In the genomic region with DNA sequence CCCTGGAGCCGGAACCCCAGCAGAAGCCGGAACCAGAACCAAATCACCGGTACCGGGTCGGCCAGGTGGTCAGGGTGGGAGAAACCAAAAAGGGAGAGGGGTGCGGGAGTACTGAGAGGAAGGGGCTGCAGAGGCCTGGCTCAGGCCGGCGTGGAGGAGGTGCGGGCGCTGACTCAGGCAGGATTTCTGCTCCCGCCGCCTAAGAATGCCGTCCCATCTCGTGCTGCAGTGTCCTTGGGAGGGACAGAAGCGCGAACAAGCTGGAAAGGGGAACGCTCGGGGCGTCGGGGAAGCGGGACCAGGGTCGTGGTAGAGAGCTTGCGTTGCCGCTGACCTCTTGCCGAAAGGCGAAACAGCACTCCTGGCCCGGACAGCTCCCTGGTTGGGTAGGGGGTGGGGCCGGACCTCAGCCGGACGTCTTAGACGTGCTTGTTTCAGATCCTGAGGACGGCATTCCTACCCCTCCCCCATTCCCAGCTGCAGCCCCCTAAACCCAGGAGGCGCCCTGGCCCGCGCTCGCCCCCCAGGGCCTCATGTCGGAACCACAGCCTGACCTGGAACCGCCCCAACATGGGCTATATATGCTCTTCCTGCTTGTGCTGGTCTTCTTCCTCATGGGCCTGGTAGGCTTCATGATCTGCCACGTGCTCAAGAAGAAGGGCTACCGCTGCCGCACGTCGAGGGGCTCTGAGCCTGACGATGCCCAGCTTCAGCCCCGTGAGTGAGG, we compare ENCODE assay signal across 8 cellular contexts. TPM values are rescaled to one million over a fixed set of nuclear protein-coding genes. Genes with fewer than 3 reads are reported as not detected.
DNase-seq lines count a peak whose midpoint lies in the region; ATAC-seq and TF ChIP-seq lines count a peak whose summit lies in the region.

No MANE protein-coding gene starts in this region.

- peak; percentile 47 for TF ChIP-seq CTCF in CD8-positive, alpha-beta T cell (IDR thresholded peaks at IDR 0.05)
- TF ChIP-seq CTCF in NB4 (IDR thresholded peaks at IDR 0.05; ENCODE audit: low read depth, low read length): no peak
- TF ChIP-seq CTCF in lower lobe of right lung (IDR thresholded peaks at IDR 0.05): peak; percentile 37

- H3K4me1 ChIP-seq in CD8-positive, alpha-beta T cell (ENCODE audit: insufficient read depth, low read length): peaks cover 28% of the 10 kb centered on the region
- H3K4me1 ChIP-seq in duodenal mucosa (ENCODE audit: control insufficient read depth in 1 of 2, insufficient read depth in 2 of 2, low read length in 2 of 2): peaks cover 16 to 34% of the 10 kb centered on the region in 2 donors
- H3K4me1 ChIP-seq in lower lobe of right lung: peaks cover 37% of the 10 kb centered on the region

- CTCF ChIA-PET in CD8-positive, alpha-beta T cell (lab: Charles Lee): interaction anchor here (0.5 to 8.9 kb wide), 14 partner anchors 11 to 323 kb away, joined by 3 to 95 read pairs (median 6); a partner anchor contains a TSS
- CTCF ChIA-PET in activated CD4-positive, alpha-beta T cell treated with anti-CD3 and anti-CD28 coated beads, Interleukin-2, amount 10 ng/mL, durations not matched to agents 7 days and 5 days (lab: Charles Lee): interaction anchor here (0.6 to 17.2 kb wide), 15 partner anchors 9 to 1366 kb away, joined by 3 to 318 read pairs (median 6); a partner anchor contains a TSS

- POLR2A ChIA-PET in CD8-positive, alpha-beta T cell (lab: Charles Lee): interaction anchor here (0.6 to 3.9 kb wide), 9 partner anchors 12 to 318 kb away, joined by 3 to 68 read pairs (median 4); a partner anchor contains a TSS
- POLR2A ChIA-PET in activated CD4-positive, alpha-beta T cell treated with anti-CD3 and anti-CD28 coated beads, Interleukin-2, amount 10 ng/mL, durations not matched to agents 7 days and 5 days (lab: Charles Lee): interaction anchor here (0.6 kb wide), 1 partner anchor 1115 kb away, joined by 3 read pairs; no protein-coding TSS in a partner anchor

- H3K4me3 ChIP-seq in CD8-positive, alpha-beta T cell (ENCODE audit: low read depth, low read length): peak overlapping the region; percentile 99
- peak overlapping the region; percentile 56 for H3K4me3 ChIP-seq in NB4 (ENCODE audit: low read depth, low read length)
- peak overlapping the region; percentile 91 to 98 for H3K4me3 ChIP-seq in duodenal mucosa (ENCODE audit: low read depth in 1 of 2, low read length in 2 of 2)
- H3K4me3 ChIP-seq in lower lobe of right lung: peak overlapping the region; percentile 92

- peak overlapping the region; percentile 89 for H3K27ac Mint-ChIP-seq in CD8-positive, alpha-beta T cell
- peak overlapping the region; percentile 90 for H3K27ac Mint-ChIP-seq in activated CD4-positive, alpha-beta T cell treated with anti-CD3 and anti-CD28 coated beads, Interleukin-2, amount 10 ng/mL, durations not matched to agents 7 days and 5 days

- H3K4me1 Mint-ChIP-seq in CD8-positive, alpha-beta T cell (ENCODE audit: low read depth): peaks cover 40% of the 10 kb centered on the region
- peaks cover 54% of the 10 kb centered on the region for H3K4me1 Mint-ChIP-seq in activated CD4-positive, alpha-beta T cell treated with anti-CD3 and anti-CD28 coated beads, Interleukin-2, amount 10 ng/mL, durations not matched to agents 7 days and 5 days

- no peaks in the 10 kb centered on the region for H3K27me3 Mint-ChIP-seq in CD8-positive, alpha-beta T cell (ENCODE audit: low read depth)
- H3K27me3 Mint-ChIP-seq in activated CD4-positive, alpha-beta T cell treated with anti-CD3 and anti-CD28 coated beads, Interleukin-2, amount 10 ng/mL, durations not matched to agents 7 days and 5 days: no peaks in the 10 kb centered on the region

- TF ChIP-seq POLR2A in NB4 (IDR thresholded peaks at IDR 0.05; ENCODE audit: extremely low read depth, insufficient read length): no peak

- no peaks in the 10 kb centered on the region for H3K27me3 ChIP-seq in CD8-positive, alpha-beta T cell (ENCODE audit: insufficient read depth, low read length)
- H3K27me3 ChIP-seq in duodenal mucosa (ENCODE audit: control insufficient read depth in 1 of 2, insufficient read depth in 2 of 2, low read length in 2 of 2) (no peaks in the 10 kb centered on the region), lower lobe of right lung (ENCODE audit: low read depth) (no peaks in the 10 kb centered on the region)

- H3K36me3 Mint-ChIP-seq in CD8-positive, alpha-beta T cell: peaks cover 38% of the 10 kb centered on the region
- peaks cover 20% of the 10 kb centered on the region for H3K36me3 Mint-ChIP-seq in activated CD4-positive, alpha-beta T cell treated with anti-CD3 and anti-CD28 coated beads, Interleukin-2, amount 10 ng/mL, durations not matched to agents 7 days and 5 days (ENCODE audit: low read depth)

- DNase-seq in CD8-positive, alpha-beta T cell: peak; percentile 32 to 79 (median 60)
- peak; percentile 66 for DNase-seq in NB4 (ENCODE audit: low read depth)
- peak; percentile 61 for DNase-seq in activated CD4-positive, alpha-beta T cell treated with anti-CD3 and anti-CD28 coated beads, Interleukin-2, amount 10 ng/mL, durations not matched to agents 7 days and 5 days
- peak; percentile 81 for DNase-seq in lower lobe of right lung
- DNase-seq in stimulated activated CD8-positive, alpha-beta memory T cell treated with anti-CD3 and anti-CD28 coated beads, Interleukin-4, amount 100 ng/mL, for 48 hours: peak; percentile 75
- DNase-seq in NCI-H1048 (lab: John Stamatoyannopoulos, UW): no peak

- peak overlapping the region in 1 of 2 donors; percentile 44 for H3K9ac ChIP-seq in duodenal mucosa (ENCODE audit: low read depth in 1 of 2, low read length in 2 of 2)

- no peaks in the 10 kb centered on the region for H3K9me3 ChIP-seq in CD8-positive, alpha-beta T cell (ENCODE audit: low read length)
- H3K9me3 ChIP-seq in duodenal mucosa (ENCODE audit: control insufficient read depth in 1 of 2, low read length in 2 of 2) (no peaks in the 10 kb centered on the region), lower lobe of right lung (no peaks in the 10 kb centered on the region)

- peak; percentile 52 for ATAC-seq in CD8-positive, alpha-beta T cell
- ATAC-seq in GM21723 (IDR thresholded peaks at IDR 0.05; ENCODE audit: unreplicated experiment) (peak; percentile 27), lower lobe of right lung (peak; percentile 67 to 68)

- H3K27ac ChIP-seq in CD8-positive, alpha-beta T cell (ENCODE audit: low read depth, low read length): peak overlapping the region; percentile 78
- H3K27ac ChIP-seq in duodenal mucosa (ENCODE audit: low read depth, low read length) (no peak overlapping the region), lower lobe of right lung (peak overlapping the region; percentile 31)

- no peaks in the 10 kb centered on the region for H3K9me3 Mint-ChIP-seq in CD8-positive, alpha-beta T cell
- no peaks in the 10 kb centered on the region for H3K9me3 Mint-ChIP-seq in activated CD4-positive, alpha-beta T cell treated with anti-CD3 and anti-CD28 coated beads, Interleukin-2, amount 10 ng/mL, durations not matched to agents 7 days and 5 days

- H3K36me3 ChIP-seq in CD8-positive, alpha-beta T cell (ENCODE audit: insufficient read depth, low read length): no peaks in the 10 kb centered on the region
- H3K36me3 ChIP-seq in duodenal mucosa (ENCODE audit: control insufficient read depth in 1 of 2, insufficient read depth in 2 of 2, low read length in 2 of 2) (peaks cover 0 to 7% of the 10 kb centered on the region in 2 donors), lower lobe of right lung (peaks cover 20% of the 10 kb centered on the region)

- peak overlapping the region; percentile 92 for H3K4me3 Mint-ChIP-seq in CD8-positive, alpha-beta T cell
- peak overlapping the region; percentile 92 for H3K4me3 Mint-ChIP-seq in activated CD4-positive, alpha-beta T cell treated with anti-CD3 and anti-CD28 coated beads, Interleukin-2, amount 10 ng/mL, durations not matched to agents 7 days and 5 days

- intact Hi-C loops in CD8-positive, alpha-beta T cell (cut with DNase I, micrococcal nuclease): loop anchor here (1.0 to 10.0 kb wide), 5 partner anchors 46 to 1461 kb away; a partner anchor contains a TSS
- intact Hi-C loops in lower lobe of right lung (cut with DNase I): no loop called here

RNA-seq across cellular contexts. Expression of a gene that starts 1.1 kb away (rescaled TPM):
- total RNA-seq in CD8-positive, alpha-beta T cell: 1 to 10 TPM; 9.5 to 9.8 TPM
- total RNA-seq in activated CD4-positive, alpha-beta T cell treated with anti-CD3 and anti-CD28 coated beads, Interleukin-2, amount 10 ng/mL, durations not matched to agents 7 days and 5 days: 10 to 100 TPM; 25.1 to 26.9 TPM
- total RNA-seq in lower lobe of right lung: 5.5 TPM

RNA-seq across cellular contexts. Expression of a gene that starts 1.2 kb away (rescaled TPM):
- total RNA-seq in CD8-positive, alpha-beta T cell: 10 to 100 TPM; 48.9 to 54.8 TPM
- 10 to 100 TPM; 70.2 to 73.9 TPM for total RNA-seq in activated CD4-positive, alpha-beta T cell treated with anti-CD3 and anti-CD28 coated beads, Interleukin-2, amount 10 ng/mL, durations not matched to agents 7 days and 5 days
- total RNA-seq in lower lobe of right lung: 45.8 TPM

RNA-seq across cellular contexts. Expression of a gene that starts 13.4 kb away (rescaled TPM):
- total RNA-seq in CD8-positive, alpha-beta T cell: 100 to 1,000 TPM in 1 of 2 experiments, 10 to 100 TPM in 1; 95.8 to 101 TPM
- 10 to 100 TPM; 58.0 to 59.3 TPM for total RNA-seq in activated CD4-positive, alpha-beta T cell treated with anti-CD3 and anti-CD28 coated beads, Interleukin-2, amount 10 ng/mL, durations not matched to agents 7 days and 5 days
- 20.4 TPM for total RNA-seq in lower lobe of right lung

RNA-seq across cellular contexts. Expression of a gene that starts 19.1 kb away (rescaled TPM):
- 100 to 1,000 TPM; 155 to 166 TPM for total RNA-seq in CD8-positive, alpha-beta T cell
- 100 to 1,000 TPM; 297 to 302 TPM for total RNA-seq in activated CD4-positive, alpha-beta T cell treated with anti-CD3 and anti-CD28 coated beads, Interleukin-2, amount 10 ng/mL, durations not matched to agents 7 days and 5 days
- total RNA-seq in lower lobe of right lung: 118 TPM

RNA-seq across cellular contexts. Expression of a gene that starts 44.2 kb away (rescaled TPM):
- total RNA-seq in CD8-positive, alpha-beta T cell: 1 to 10 TPM in 1 of 2 experiments, under 1 TPM in 1; 0.73 to 1.2 TPM
- total RNA-seq in activated CD4-positive, alpha-beta T cell treated with anti-CD3 and anti-CD28 coated beads, Interleukin-2, amount 10 ng/mL, durations not matched to agents 7 days and 5 days: 1 to 10 TPM; 4.2 to 4.6 TPM
- 35.2 TPM for total RNA-seq in lower lobe of right lung
